Comparison of ENCODE assay signal across 1 cellular context in the genomic region with DNA sequence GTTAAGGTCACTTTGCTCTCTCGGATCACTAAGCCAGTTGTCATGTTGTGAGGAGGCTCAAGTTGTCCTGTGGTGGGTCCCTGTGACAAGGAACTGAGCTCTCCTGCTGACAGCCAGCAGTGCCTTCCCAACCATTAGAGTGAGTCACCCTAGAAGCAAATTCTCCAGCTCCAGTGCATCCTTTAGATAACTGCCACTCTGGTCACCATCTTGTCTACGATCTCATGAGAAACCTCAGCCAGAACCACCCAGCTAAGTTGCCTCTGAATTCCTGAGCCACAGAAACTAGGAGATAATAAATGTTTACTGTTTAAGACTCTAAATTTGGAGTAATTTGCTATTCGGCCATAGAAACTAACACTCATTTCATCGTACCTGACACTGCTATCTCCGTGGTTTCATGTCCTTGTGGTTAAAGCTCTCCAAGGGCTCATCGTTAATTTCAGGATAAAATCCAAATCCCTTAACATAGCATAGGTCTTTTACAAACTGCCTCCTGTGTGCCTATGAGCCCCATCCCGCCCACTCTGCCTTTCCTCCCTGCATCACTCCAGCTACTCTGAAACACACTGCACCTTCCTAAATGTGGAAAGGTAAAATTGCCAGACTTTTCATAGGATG.
TF ChIP-seq lines count a peak whose summit lies in the region.

No MANE protein-coding gene starts in this region.

TF ChIP-seq in K562, 482 proteins besides CTCF, POLR2A, EP300 and RAD21 (continued from another document and continues in another):
- TF ChIP-seq, protein P1, sequence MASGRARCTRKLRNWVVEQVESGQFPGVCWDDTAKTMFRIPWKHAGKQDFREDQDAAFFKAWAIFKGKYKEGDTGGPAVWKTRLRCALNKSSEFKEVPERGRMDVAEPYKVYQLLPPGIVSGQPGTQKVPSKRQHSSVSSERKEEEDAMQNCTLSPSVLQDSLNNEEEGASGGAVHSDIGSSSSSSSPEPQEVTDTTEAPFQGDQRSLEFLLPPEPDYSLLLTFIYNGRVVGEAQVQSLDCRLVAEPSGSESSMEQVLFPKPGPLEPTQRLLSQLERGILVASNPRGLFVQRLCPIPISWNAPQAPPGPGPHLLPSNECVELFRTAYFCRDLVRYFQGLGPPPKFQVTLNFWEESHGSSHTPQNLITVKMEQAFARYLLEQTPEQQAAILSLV (tag; IDR thresholded peaks at IDR 0.05) = no peak
- TF ChIP-seq MTA3 (IDR thresholded peaks at IDR 0.05; ENCODE audit: borderline replicate concordance) (peak; percentile 29; the same call in 1 of the 2 replicates), NFIC (IDR thresholded peaks at IDR 0.05) (peak; percentile 41; the same call in 1 of the 2 replicates), TAF7 (tag; IDR thresholded peaks at IDR 0.05) (no peak), SRF (CRISPR knock-in tag; IDR thresholded peaks at IDR 0.05) (no peak), ERF (CRISPR knock-in tag; IDR thresholded peaks at IDR 0.05) (no peak), MTF1 (CRISPR knock-in tag; IDR thresholded peaks at IDR 0.05; ENCODE audit: borderline replicate concordance) (no peak), KDM4B (IDR thresholded peaks at IDR 0.05; ENCODE audit: borderline replicate concordance in 2 of 2, low read depth in 1 of 2) (no peak), PCBP1 (IDR thresholded peaks at IDR 0.05; ENCODE audit: low read depth, low read length, poor library complexity, severe bottlenecking) (no peak), RBBP5 (IDR thresholded peaks at IDR 0.05; ENCODE audit: borderline replicate concordance, insufficient read depth, low read length, poor library complexity, severe bottlenecking) (no peak), ADNP (tag; IDR thresholded peaks at IDR 0.05) (no peak), NR1H2 (CRISPR knock-in tag; IDR thresholded peaks at IDR 0.05) (no peak), TEAD1 (CRISPR knock-in tag; IDR thresholded peaks at IDR 0.05) (peak; percentile 66 to 98; a peak in 3 of 4 replicates), MEF2A (IDR thresholded peaks at IDR 0.05; ENCODE audit: control insufficient read depth, low read depth, low read length) (0 out of 2 replicates have a peak, but pooled peaks have one; percentile 10), HDAC1 (IDR thresholded peaks at IDR 0.05) (peak in 1 of 2 experiments; percentile 60; a peak in 2 of 4 replicates), CXXC5 (CRISPR knock-in tag; IDR thresholded peaks at IDR 0.05) (no peak; the same call in 1 of the 2 replicates), SRSF7 (optimal IDR thresholded peaks at IDR 0.05; ENCODE audit: low read depth, low read length) (no peak), SAP30 (IDR thresholded peaks at IDR 0.05; ENCODE audit: borderline replicate concordance, insufficient read depth, low read depth, low read length, poor library complexity, severe bottlenecking) (no peak), CEBPB (tag; IDR thresholded peaks at IDR 0.05) (no peak), MAZ (CRISPR knock-in tag; conservative IDR thresholded peaks at IDR 0.05 in 1 of 2, IDR thresholded peaks at IDR 0.05 in 1 of 2) (no peak), ETV1 (tag; conservative IDR thresholded peaks at IDR 0.05; ENCODE audit: low read depth) (no peak)
- TF ChIP-seq, protein P2, sequence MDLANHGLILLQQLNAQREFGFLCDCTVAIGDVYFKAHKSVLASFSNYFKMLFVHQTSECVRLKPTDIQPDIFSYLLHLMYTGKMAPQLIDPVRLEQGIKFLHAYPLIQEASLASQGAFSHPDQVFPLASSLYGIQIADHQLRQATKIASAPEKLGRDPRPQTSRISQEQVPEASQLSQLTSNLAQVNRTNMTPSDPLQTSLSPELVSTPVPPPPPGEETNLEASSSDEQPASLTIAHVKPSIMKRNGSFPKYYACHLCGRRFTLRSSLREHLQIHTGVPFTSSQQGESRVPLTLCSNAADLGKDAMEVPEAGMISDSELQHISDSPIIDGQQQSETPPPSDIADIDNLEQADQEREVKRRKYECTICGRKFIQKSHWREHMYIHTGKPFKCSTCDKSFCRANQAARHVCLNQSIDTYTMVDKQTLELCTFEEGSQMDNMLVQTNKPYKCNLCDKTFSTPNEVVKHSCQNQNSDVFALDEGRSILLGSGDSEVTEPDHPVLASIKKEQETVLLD (IDR thresholded peaks at IDR 0.05) = no peak
- TF ChIP-seq, protein P3, sequence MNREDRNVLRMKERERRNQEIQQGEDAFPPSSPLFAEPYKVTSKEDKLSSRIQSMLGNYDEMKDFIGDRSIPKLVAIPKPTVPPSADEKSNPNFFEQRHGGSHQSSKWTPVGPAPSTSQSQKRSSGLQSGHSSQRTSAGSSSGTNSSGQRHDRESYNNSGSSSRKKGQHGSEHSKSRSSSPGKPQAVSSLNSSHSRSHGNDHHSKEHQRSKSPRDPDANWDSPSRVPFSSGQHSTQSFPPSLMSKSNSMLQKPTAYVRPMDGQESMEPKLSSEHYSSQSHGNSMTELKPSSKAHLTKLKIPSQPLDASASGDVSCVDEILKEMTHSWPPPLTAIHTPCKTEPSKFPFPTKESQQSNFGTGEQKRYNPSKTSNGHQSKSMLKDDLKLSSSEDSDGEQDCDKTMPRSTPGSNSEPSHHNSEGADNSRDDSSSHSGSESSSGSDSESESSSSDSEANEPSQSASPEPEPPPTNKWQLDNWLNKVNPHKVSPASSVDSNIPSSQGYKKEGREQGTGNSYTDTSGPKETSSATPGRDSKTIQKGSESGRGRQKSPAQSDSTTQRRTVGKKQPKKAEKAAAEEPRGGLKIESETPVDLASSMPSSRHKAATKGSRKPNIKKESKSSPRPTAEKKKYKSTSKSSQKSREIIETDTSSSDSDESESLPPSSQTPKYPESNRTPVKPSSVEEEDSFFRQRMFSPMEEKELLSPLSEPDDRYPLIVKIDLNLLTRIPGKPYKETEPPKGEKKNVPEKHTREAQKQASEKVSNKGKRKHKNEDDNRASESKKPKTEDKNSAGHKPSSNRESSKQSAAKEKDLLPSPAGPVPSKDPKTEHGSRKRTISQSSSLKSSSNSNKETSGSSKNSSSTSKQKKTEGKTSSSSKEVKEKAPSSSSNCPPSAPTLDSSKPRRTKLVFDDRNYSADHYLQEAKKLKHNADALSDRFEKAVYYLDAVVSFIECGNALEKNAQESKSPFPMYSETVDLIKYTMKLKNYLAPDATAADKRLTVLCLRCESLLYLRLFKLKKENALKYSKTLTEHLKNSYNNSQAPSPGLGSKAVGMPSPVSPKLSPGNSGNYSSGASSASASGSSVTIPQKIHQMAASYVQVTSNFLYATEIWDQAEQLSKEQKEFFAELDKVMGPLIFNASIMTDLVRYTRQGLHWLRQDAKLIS (CRISPR knock-in tag; IDR thresholded peaks at IDR 0.05) = no peak
- TF ChIP-seq, protein P4, sequence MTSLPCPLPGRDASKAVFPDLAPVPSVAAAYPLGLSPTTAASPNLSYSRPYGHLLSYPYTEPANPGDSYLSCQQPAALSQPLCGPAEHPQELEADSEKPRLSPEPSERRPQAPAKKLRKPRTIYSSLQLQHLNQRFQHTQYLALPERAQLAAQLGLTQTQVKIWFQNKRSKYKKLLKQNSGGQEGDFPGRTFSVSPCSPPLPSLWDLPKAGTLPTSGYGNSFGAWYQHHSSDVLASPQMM (CRISPR knock-in tag; IDR thresholded peaks at IDR 0.05) = no peak
- TF ChIP-seq, protein P5, sequence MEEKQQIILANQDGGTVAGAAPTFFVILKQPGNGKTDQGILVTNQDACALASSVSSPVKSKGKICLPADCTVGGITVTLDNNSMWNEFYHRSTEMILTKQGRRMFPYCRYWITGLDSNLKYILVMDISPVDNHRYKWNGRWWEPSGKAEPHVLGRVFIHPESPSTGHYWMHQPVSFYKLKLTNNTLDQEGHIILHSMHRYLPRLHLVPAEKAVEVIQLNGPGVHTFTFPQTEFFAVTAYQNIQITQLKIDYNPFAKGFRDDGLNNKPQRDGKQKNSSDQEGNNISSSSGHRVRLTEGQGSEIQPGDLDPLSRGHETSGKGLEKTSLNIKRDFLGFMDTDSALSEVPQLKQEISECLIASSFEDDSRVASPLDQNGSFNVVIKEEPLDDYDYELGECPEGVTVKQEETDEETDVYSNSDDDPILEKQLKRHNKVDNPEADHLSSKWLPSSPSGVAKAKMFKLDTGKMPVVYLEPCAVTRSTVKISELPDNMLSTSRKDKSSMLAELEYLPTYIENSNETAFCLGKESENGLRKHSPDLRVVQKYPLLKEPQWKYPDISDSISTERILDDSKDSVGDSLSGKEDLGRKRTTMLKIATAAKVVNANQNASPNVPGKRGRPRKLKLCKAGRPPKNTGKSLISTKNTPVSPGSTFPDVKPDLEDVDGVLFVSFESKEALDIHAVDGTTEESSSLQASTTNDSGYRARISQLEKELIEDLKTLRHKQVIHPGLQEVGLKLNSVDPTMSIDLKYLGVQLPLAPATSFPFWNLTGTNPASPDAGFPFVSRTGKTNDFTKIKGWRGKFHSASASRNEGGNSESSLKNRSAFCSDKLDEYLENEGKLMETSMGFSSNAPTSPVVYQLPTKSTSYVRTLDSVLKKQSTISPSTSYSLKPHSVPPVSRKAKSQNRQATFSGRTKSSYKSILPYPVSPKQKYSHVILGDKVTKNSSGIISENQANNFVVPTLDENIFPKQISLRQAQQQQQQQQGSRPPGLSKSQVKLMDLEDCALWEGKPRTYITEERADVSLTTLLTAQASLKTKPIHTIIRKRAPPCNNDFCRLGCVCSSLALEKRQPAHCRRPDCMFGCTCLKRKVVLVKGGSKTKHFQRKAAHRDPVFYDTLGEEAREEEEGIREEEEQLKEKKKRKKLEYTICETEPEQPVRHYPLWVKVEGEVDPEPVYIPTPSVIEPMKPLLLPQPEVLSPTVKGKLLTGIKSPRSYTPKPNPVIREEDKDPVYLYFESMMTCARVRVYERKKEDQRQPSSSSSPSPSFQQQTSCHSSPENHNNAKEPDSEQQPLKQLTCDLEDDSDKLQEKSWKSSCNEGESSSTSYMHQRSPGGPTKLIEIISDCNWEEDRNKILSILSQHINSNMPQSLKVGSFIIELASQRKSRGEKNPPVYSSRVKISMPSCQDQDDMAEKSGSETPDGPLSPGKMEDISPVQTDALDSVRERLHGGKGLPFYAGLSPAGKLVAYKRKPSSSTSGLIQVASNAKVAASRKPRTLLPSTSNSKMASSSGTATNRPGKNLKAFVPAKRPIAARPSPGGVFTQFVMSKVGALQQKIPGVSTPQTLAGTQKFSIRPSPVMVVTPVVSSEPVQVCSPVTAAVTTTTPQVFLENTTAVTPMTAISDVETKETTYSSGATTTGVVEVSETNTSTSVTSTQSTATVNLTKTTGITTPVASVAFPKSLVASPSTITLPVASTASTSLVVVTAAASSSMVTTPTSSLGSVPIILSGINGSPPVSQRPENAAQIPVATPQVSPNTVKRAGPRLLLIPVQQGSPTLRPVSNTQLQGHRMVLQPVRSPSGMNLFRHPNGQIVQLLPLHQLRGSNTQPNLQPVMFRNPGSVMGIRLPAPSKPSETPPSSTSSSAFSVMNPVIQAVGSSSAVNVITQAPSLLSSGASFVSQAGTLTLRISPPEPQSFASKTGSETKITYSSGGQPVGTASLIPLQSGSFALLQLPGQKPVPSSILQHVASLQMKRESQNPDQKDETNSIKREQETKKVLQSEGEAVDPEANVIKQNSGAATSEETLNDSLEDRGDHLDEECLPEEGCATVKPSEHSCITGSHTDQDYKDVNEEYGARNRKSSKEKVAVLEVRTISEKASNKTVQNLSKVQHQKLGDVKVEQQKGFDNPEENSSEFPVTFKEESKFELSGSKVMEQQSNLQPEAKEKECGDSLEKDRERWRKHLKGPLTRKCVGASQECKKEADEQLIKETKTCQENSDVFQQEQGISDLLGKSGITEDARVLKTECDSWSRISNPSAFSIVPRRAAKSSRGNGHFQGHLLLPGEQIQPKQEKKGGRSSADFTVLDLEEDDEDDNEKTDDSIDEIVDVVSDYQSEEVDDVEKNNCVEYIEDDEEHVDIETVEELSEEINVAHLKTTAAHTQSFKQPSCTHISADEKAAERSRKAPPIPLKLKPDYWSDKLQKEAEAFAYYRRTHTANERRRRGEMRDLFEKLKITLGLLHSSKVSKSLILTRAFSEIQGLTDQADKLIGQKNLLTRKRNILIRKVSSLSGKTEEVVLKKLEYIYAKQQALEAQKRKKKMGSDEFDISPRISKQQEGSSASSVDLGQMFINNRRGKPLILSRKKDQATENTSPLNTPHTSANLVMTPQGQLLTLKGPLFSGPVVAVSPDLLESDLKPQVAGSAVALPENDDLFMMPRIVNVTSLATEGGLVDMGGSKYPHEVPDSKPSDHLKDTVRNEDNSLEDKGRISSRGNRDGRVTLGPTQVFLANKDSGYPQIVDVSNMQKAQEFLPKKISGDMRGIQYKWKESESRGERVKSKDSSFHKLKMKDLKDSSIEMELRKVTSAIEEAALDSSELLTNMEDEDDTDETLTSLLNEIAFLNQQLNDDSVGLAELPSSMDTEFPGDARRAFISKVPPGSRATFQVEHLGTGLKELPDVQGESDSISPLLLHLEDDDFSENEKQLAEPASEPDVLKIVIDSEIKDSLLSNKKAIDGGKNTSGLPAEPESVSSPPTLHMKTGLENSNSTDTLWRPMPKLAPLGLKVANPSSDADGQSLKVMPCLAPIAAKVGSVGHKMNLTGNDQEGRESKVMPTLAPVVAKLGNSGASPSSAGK (IDR thresholded peaks at IDR 0.05) = no peak
- TF ChIP-seq, protein P6, sequence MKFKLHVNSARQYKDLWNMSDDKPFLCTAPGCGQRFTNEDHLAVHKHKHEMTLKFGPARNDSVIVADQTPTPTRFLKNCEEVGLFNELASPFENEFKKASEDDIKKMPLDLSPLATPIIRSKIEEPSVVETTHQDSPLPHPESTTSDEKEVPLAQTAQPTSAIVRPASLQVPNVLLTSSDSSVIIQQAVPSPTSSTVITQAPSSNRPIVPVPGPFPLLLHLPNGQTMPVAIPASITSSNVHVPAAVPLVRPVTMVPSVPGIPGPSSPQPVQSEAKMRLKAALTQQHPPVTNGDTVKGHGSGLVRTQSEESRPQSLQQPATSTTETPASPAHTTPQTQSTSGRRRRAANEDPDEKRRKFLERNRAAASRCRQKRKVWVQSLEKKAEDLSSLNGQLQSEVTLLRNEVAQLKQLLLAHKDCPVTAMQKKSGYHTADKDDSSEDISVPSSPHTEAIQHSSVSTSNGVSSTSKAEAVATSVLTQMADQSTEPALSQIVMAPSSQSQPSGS (CRISPR knock-in tag; IDR thresholded peaks at IDR 0.05) = no peak
- TF ChIP-seq, protein P7, sequence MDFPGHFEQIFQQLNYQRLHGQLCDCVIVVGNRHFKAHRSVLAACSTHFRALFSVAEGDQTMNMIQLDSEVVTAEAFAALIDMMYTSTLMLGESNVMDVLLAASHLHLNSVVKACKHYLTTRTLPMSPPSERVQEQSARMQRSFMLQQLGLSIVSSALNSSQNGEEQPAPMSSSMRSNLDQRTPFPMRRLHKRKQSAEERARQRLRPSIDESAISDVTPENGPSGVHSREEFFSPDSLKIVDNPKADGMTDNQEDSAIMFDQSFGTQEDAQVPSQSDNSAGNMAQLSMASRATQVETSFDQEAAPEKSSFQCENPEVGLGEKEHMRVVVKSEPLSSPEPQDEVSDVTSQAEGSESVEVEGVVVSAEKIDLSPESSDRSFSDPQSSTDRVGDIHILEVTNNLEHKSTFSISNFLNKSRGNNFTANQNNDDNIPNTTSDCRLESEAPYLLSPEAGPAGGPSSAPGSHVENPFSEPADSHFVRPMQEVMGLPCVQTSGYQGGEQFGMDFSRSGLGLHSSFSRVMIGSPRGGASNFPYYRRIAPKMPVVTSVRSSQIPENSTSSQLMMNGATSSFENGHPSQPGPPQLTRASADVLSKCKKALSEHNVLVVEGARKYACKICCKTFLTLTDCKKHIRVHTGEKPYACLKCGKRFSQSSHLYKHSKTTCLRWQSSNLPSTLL (IDR thresholded peaks at IDR 0.05) = no peak
- TF ChIP-seq, protein P8, sequence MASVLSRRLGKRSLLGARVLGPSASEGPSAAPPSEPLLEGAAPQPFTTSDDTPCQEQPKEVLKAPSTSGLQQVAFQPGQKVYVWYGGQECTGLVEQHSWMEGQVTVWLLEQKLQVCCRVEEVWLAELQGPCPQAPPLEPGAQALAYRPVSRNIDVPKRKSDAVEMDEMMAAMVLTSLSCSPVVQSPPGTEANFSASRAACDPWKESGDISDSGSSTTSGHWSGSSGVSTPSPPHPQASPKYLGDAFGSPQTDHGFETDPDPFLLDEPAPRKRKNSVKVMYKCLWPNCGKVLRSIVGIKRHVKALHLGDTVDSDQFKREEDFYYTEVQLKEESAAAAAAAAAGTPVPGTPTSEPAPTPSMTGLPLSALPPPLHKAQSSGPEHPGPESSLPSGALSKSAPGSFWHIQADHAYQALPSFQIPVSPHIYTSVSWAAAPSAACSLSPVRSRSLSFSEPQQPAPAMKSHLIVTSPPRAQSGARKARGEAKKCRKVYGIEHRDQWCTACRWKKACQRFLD (CRISPR knock-in tag; IDR thresholded peaks at IDR 0.05) = no peak; the same call in 1 of the 2 replicates
